8 cellular contexts compared by ENCODE assay signal in genomic region chr19:35869327-35870123, GRCh38. TPM values are rescaled to one million over a fixed set of nuclear protein-coding genes. Genes with fewer than 3 reads are reported as not detected.
DNase-seq lines count a peak whose midpoint lies in the region; ATAC-seq and TF ChIP-seq lines count a peak whose summit lies in the region.

No MANE protein-coding gene starts in this region.

- no peaks in the 10 kb centered on the region for H3K9me3 ChIP-seq in left lung

- DNase-seq in COLO829 (ENCODE audit: low spot score) (peak; percentile 79), NCI-H510A treated with DMSO at 0.1 percent for 48 hours (lab: John Stamatoyannopoulos, UW) (peak; percentile 89), choroid plexus epithelial cell (ENCODE audit: low read depth) (peak; percentile 79), left lung (peak; percentile 63 to 89)
- peak; percentile 96 for DNase-seq in activated CD4-positive, alpha-beta T cell treated with anti-CD3 and anti-CD28 coated beads, Interleukin-2, amount 10 ng/mL, durations not matched to agents 24 days and 14 days
- DNase-seq in stimulated activated CD4-positive, alpha-beta T cell treated with anti-CD3 and anti-CD28 coated beads, TNF-alpha, amount 100 ng/mL, for 4 hours (ENCODE audit: low read depth in 3 of 3) = peak; percentile 47 to 68 (median 65)

- ATAC-seq in HG03095 (IDR thresholded peaks at IDR 0.05; ENCODE audit: unreplicated experiment) (peak; percentile 57), left lung (peak; percentile 71), GM18868 (IDR thresholded peaks at IDR 0.05; ENCODE audit: unreplicated experiment) (no peak)

- intact Hi-C loops in activated CD4-positive, alpha-beta T cell treated with anti-CD3 and anti-CD28 coated beads, Interleukin-2, amount 10 ng/mL, durations not matched to agents 24 days and 14 days (cut with micrococcal nuclease) = loop anchor here (1.0 to 5.0 kb wide), 2 partner anchors 31 to 92 kb away; partner anchors contain the start of genes ARHGAP33 and NFKBID
- intact Hi-C loops in left lung (cut with DNase I) = no loop called here

- H3K9me3 Mint-ChIP-seq in activated CD4-positive, alpha-beta T cell treated with anti-CD3 and anti-CD28 coated beads, Interleukin-2, amount 10 ng/mL, durations not matched to agents 24 days and 14 days = no peaks in the 10 kb centered on the region

- TF ChIP-seq CTCF in choroid plexus epithelial cell (conservative IDR thresholded peaks at IDR 0.05; ENCODE audit: low read depth, low read length) (no peak), left lung (IDR thresholded peaks at IDR 0.05) (no peak)

- peaks cover 18% of the 10 kb centered on the region for H3K4me1 Mint-ChIP-seq in activated CD4-positive, alpha-beta T cell treated with anti-CD3 and anti-CD28 coated beads, Interleukin-2, amount 10 ng/mL, durations not matched to agents 24 days and 14 days

- H3K27me3 ChIP-seq in left lung = peaks cover 0 to 82% of the 10 kb centered on the region in 2 donors

- peak overlapping the region; percentile 94 for H3K4me3 Mint-ChIP-seq in activated CD4-positive, alpha-beta T cell treated with anti-CD3 and anti-CD28 coated beads, Interleukin-2, amount 10 ng/mL, durations not matched to agents 24 days and 14 days

- peak overlapping the region; percentile 49 for H3K4me3 ChIP-seq in choroid plexus epithelial cell (ENCODE audit: low read depth, low read length)
- H3K4me3 ChIP-seq in left lung = peak overlapping the region in 1 of 2 donors; percentile 10

- H3K4me1 ChIP-seq in left lung = peaks cover 9 to 23% of the 10 kb centered on the region in 2 donors

- no peak overlapping the region for H3K27ac ChIP-seq in left lung

- H3K27me3 Mint-ChIP-seq in activated CD4-positive, alpha-beta T cell treated with anti-CD3 and anti-CD28 coated beads, Interleukin-2, amount 10 ng/mL, durations not matched to agents 24 days and 14 days = peaks cover 25% of the 10 kb centered on the region

- H3K36me3 ChIP-seq in left lung = no peaks in the 10 kb centered on the region

- peaks cover 2% of the 10 kb centered on the region for H3K36me3 Mint-ChIP-seq in activated CD4-positive, alpha-beta T cell treated with anti-CD3 and anti-CD28 coated beads, Interleukin-2, amount 10 ng/mL, durations not matched to agents 24 days and 14 days (ENCODE audit: low read depth)

- H3K27ac Mint-ChIP-seq in activated CD4-positive, alpha-beta T cell treated with anti-CD3 and anti-CD28 coated beads, Interleukin-2, amount 10 ng/mL, durations not matched to agents 24 days and 14 days = peak overlapping the region; percentile 56

RNA-seq across cellular contexts. Expression of gene APLP1, which starts 1.2 kb away (rescaled TPM):
- 2.0 and 2.4 TPM in 2 replicates for total RNA-seq in activated CD4-positive, alpha-beta T cell treated with anti-CD3 and anti-CD28 coated beads, Interleukin-2, amount 10 ng/mL, durations not matched to agents 24 days and 14 days
- 1 to 10 TPM; 3.0 to 8.6 TPM for total RNA-seq in left lung

RNA-seq across cellular contexts. Expression of gene KIRREL2, which starts 12.8 kb away (rescaled TPM):
- 1.8 and 2.1 TPM in 2 replicates for total RNA-seq in activated CD4-positive, alpha-beta T cell treated with anti-CD3 and anti-CD28 coated beads, Interleukin-2, amount 10 ng/mL, durations not matched to agents 24 days and 14 days
- under 1 TPM in 1 of 2 donors, not detected in 1; 0.08 TPM for total RNA-seq in left lung

RNA-seq across cellular contexts. Expression of gene NPHS1, which starts 17.2 kb away (rescaled TPM):
- total RNA-seq in activated CD4-positive, alpha-beta T cell treated with anti-CD3 and anti-CD28 coated beads, Interleukin-2, amount 10 ng/mL, durations not matched to agents 24 days and 14 days = 0.28 TPM in 1 of 2 replicates, not detected in the other
- under 1 TPM in 1 of 2 donors, not detected in 1; 0.08 TPM for total RNA-seq in left lung

RNA-seq across cellular contexts. Expression of gene NFKBID, which starts 30.8 kb away (rescaled TPM):
- total RNA-seq in activated CD4-positive, alpha-beta T cell treated with anti-CD3 and anti-CD28 coated beads, Interleukin-2, amount 10 ng/mL, durations not matched to agents 24 days and 14 days = 146 and 150 TPM in 2 replicates
- total RNA-seq in left lung = 10 to 100 TPM; 11.8 to 19.1 TPM

RNA-seq across cellular contexts. Expression of gene HCST, which starts 32.8 kb away (rescaled TPM):
- total RNA-seq in activated CD4-positive, alpha-beta T cell treated with anti-CD3 and anti-CD28 coated beads, Interleukin-2, amount 10 ng/mL, durations not matched to agents 24 days and 14 days = 46.1 and 48.4 TPM in 2 replicates
- 10 to 100 TPM; 24.7 to 26.0 TPM for total RNA-seq in left lung
